ENCODE assay signal across 13 cellular contexts in the genomic region with DNA sequence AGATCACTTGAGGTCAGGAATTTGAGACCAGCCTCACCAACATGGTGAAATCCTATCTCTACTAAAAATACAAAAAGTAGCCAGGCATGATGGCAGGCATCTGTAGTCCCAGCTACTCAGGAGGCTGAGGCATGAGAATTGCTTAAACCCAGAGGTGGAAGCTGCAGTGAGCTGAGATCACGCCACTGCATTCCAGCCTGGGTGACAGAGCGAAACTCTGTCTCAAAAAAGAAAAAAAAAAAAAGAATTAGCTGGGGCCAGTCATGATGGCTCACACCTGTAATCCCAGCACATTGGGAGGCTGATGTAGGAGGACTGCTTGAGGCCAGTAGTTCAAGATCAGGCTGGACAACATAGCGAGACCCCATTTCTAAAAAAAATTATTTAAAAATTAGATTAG. TPM values are rescaled to one million over a fixed set of nuclear protein-coding genes. Genes with fewer than 3 reads are reported as not detected.
A peak's percentile ranks its signal among the peaks of the same experiment; 100 is the strongest.
DNase-seq lines count a peak whose midpoint lies in the region; ATAC-seq and TF ChIP-seq lines count a peak whose summit lies in the region.
"Not testable (repeated sequence)": the region's sequence is repeated elsewhere in the genome, so short reads cannot be mapped to it uniquely, and the experiment has no call there.
"Had no signal": no experiment of that assay in that cellular context is flagged by ENCODE, and none has a peak within 500 bp of the region (broad histone marks: within the 10 kb centered on the region; RNA-seq: fewer than 3 reads in every experiment).

No MANE protein-coding gene starts in this region.

- H2BK12ac ChIP-seq in mesenchymal stem cell (ENCODE audit: low read length in 2 of 2), result not testable (repeated sequence)

- WGBS in mesenchymal stem cell, result 87% methylated on average over 2 of the region's 3 CpGs

- H3K9ac ChIP-seq in PC-3 (ENCODE audit: low read length); mesenchymal stem cell (ENCODE audit: low read length): not testable (repeated sequence)

- H3K4ac ChIP-seq in mesenchymal stem cell (ENCODE audit: low read depth in 1 of 2, low read length in 2 of 2), result not testable (repeated sequence)

- not testable (repeated sequence) for H2BK5ac ChIP-seq in mesenchymal stem cell (ENCODE audit: low read depth, low read length, poor library complexity, severe bottlenecking)

- not testable (repeated sequence) for H2BK15ac ChIP-seq in mesenchymal stem cell (ENCODE audit: low read depth, poor library complexity, severe bottlenecking)

- not testable (repeated sequence) for H3K4me3 ChIP-seq in PC-3 (ENCODE audit: low read length); ascending aorta; epithelial cell of esophagus (ENCODE audit: low read length); mesenchymal stem cell (ENCODE audit: insufficient read depth in 1 of 2, low read depth in 1 of 2, low read length in 2 of 2); tibial artery

- H3K36me3 ChIP-seq in PC-3 (ENCODE audit: low read depth, low read length); ascending aorta; mesenchymal stem cell (ENCODE audit: control insufficient read depth in 1 of 2, insufficient read depth in 2 of 2, low read depth in 1 of 2, low read length in 2 of 2); tibial artery: not testable (repeated sequence)

- not testable (repeated sequence) for H2BK120ac ChIP-seq in mesenchymal stem cell (ENCODE audit: low read depth, low read length)

- not testable (repeated sequence) for H3K9me3 ChIP-seq in PC-3 (ENCODE audit: low read length); ascending aorta; mesenchymal stem cell (ENCODE audit: control insufficient read depth, low read length); tibial artery

- POLR2A ChIA-PET in PC-3 (lab: Charles Lee; ENCODE audit: unreplicated experiment), result not testable (repeated sequence)

- H2AK5ac ChIP-seq in mesenchymal stem cell (ENCODE audit: low read length, severe bottlenecking), result not testable (repeated sequence)

- not testable (repeated sequence) for ATAC-seq in PC-3

- not testable (repeated sequence) for H4K91ac ChIP-seq in mesenchymal stem cell (ENCODE audit: low read length)

- DNase-seq in ELR (ENCODE audit: low read depth) (peak; percentile 65), HS-5 (ENCODE audit: low read depth) (peak; percentile 9), epithelial cell of esophagus (ENCODE audit: low read depth) (peak; percentile 42), mesenchymal stem cell (peak; percentile 28)
- DNase-seq in PC-3; ascending aorta (ENCODE audit: low spot score in 2 of 2); tibial artery: not testable (repeated sequence)

- H3K23ac ChIP-seq in mesenchymal stem cell (ENCODE audit: low read length in 2 of 2), result not testable (repeated sequence)

- CTCF ChIA-PET in PC-3 (lab: Charles Lee), result not testable (repeated sequence)

- BruUV-seq in PC-3 (replicated peaks; lab: Mats Ljungman, UMichigan), result not testable (repeated sequence)

- intact Hi-C loops in PC-3 (cut with micrococcal nuclease); tibial artery (cut with DNase I; ENCODE audit: low total_unique reads): not testable (repeated sequence)
- intact Hi-C loops in ascending aorta (cut with DNase I), result loop anchor here (10.0 kb wide), 1 partner anchor 247 kb away; no protein-coding TSS in a partner anchor

- H3K79me1 ChIP-seq in mesenchymal stem cell (replicated peaks; ENCODE audit: low read length, poor library complexity, severe bottlenecking), result peaks cover 17% of the 10 kb centered on the region

- H3K14ac ChIP-seq in mesenchymal stem cell (ENCODE audit: low read length in 2 of 2), result not testable (repeated sequence)

- not testable (repeated sequence) for H3K4me1 ChIP-seq in PC-3 (ENCODE audit: insufficient read depth, low read length); mesenchymal stem cell (ENCODE audit: control insufficient read depth, insufficient read depth, low read depth, low read length)
- peaks cover 9 to 34% of the 10 kb centered on the region in 2 donors for H3K4me1 ChIP-seq in ascending aorta
- peaks cover 0 to 89% (median 38%) of the 10 kb centered on the region in 4 donors for H3K4me1 ChIP-seq in tibial artery

- not testable (repeated sequence) for H4K20me1 ChIP-seq in PC-3 (ENCODE audit: low read length)

- H3K4me2 ChIP-seq in PC-3 (ENCODE audit: low read length); mesenchymal stem cell (ENCODE audit: low read length, poor library complexity, severe bottlenecking): not testable (repeated sequence)

- not testable (repeated sequence) for H2AFZ ChIP-seq in PC-3 (ENCODE audit: low read length); mesenchymal stem cell (ENCODE audit: low read depth, low read length)

- H3K27me3 ChIP-seq in PC-3 (ENCODE audit: low read length); ascending aorta; mesenchymal stem cell (ENCODE audit: control insufficient read depth in 1 of 2, insufficient read depth in 1 of 2, low read length in 2 of 2); tibial artery: not testable (repeated sequence)

- H3K18ac ChIP-seq in mesenchymal stem cell (ENCODE audit: low read depth in 1 of 2, low read length in 2 of 2), result not testable (repeated sequence)

- not testable (repeated sequence) for H4K8ac ChIP-seq in mesenchymal stem cell (ENCODE audit: low read length)

- not testable (repeated sequence) for TF ChIP-seq CTCF in PC-3 (conservative IDR thresholded peaks at IDR 0.05; ENCODE audit: low read depth, low read length); ascending aorta (IDR thresholded peaks at IDR 0.05); epithelial cell of esophagus (IDR thresholded peaks at IDR 0.05; ENCODE audit: insufficient read depth, low read depth, low read length, missing control alignments); tibial artery (IDR thresholded peaks at IDR 0.05)

- not testable (repeated sequence) for H3K79me2 ChIP-seq in PC-3 (ENCODE audit: low read length)

- H3K27ac ChIP-seq in PC-3 (ENCODE audit: low read length) (0 out of 2 replicates have a peak overlapping the region, but pooled peaks have one; percentile 13), ascending aorta (peak overlapping the region; percentile 94 to 97), tibial artery (peak overlapping the region; percentile 82 to 86)
- not testable (repeated sequence) for H3K27ac ChIP-seq in mesenchymal stem cell (ENCODE audit: low read length, poor library complexity, severe bottlenecking)

- H3F3A ChIP-seq in PC-3 (ENCODE audit: low read length, unreplicated experiment), result not testable (repeated sequence)

- H3K9me2 ChIP-seq in PC-3 (replicated peaks; ENCODE audit: low read length), result not testable (repeated sequence)

RNA-seq across cellular contexts. Expression of gene HIP1, which starts 21.0 kb away (rescaled TPM):
- total RNA-seq in PC-3 (2014; rRNA removed) (5.3 and 6.6 TPM in 2 replicates), ascending aorta (47.5 TPM)
- 13.3 TPM for polyA plus RNA-seq in mesenchymal stem cell (2013, experiment 1 of 2)
- polyA plus RNA-seq in mesenchymal stem cell (2013, experiment 2 of 2), result 11.6 TPM

RNA-seq across cellular contexts. Expression of gene CCL26, which starts 54.3 kb away (rescaled TPM):
- total RNA-seq in PC-3 (2014; rRNA removed) (7.1 and 8.2 TPM in 2 replicates), ascending aorta (not detected)
- polyA plus RNA-seq in mesenchymal stem cell (2013, experiment 1 of 2), result 2.6 TPM
- polyA plus RNA-seq in mesenchymal stem cell (2013, experiment 2 of 2), result 2.3 TPM
- total RNA-seq: CD4-positive, alpha-beta memory T cell; Daoy; G401; GM12878 had no signal
- polyA plus RNA-seq: CD14-positive monocyte; CD4-positive, alpha-beta memory T cell; GM12878; IgD-negative memory B cell had no signal
